In genomic region chr2:181123798-181124217, GRCh38 we compare ENCODE assay signal across 8 cellular contexts.
A peak's percentile ranks its signal among the peaks of the same experiment; 100 is the strongest.
DNase-seq lines count a peak whose midpoint lies in the region; ATAC-seq and TF ChIP-seq lines count a peak whose summit lies in the region.

No MANE protein-coding gene starts in this region.

- H3K9me3 Mint-ChIP-seq in nephron progenitor cell, result no peaks in the 10 kb centered on the region

- no peak overlapping the region for H3K27ac Mint-ChIP-seq in nephron progenitor cell

- H3K9ac ChIP-seq in BLaER1, result no peak overlapping the region

- H3K27me3 ChIP-seq in BLaER1 (no peaks in the 10 kb centered on the region), hepatocyte (no peaks in the 10 kb centered on the region)

- peak overlapping the region; percentile 31; the same call in 1 of the 2 replicates for H3K4me2 ChIP-seq in BLaER1
- H3K4me2 ChIP-seq in hepatocyte, result no peak overlapping the region

- no peaks in the 10 kb centered on the region for H3K79me2 ChIP-seq in hepatocyte

- H3K36me3 ChIP-seq in BLaER1, result no peaks in the 10 kb centered on the region
- no peaks in the 10 kb centered on the region for H3K36me3 ChIP-seq in hepatocyte (replicated peaks; ENCODE audit: insufficient read depth, low read depth)

- H3K4me1 Mint-ChIP-seq in nephron progenitor cell, result no peaks in the 10 kb centered on the region

- DNase-seq in UCSD-AML1 (lab: John Stamatoyannopoulos, UW; ENCODE audit: unreplicated experiment) (peak; percentile 6), glomerular endothelial cell (ENCODE audit: extremely low read depth, low read depth, low spot score) (peak; percentile 22), pons (ENCODE audit: low spot score) (no peak), hepatocyte (ENCODE audit: low spot score) (no peak), nephron progenitor cell (no peak)

- H3K4me1 ChIP-seq in BLaER1 (peaks cover 6% of the 10 kb centered on the region), hepatocyte (ENCODE audit: insufficient read depth) (no peaks in the 10 kb centered on the region)

- H4K20me1 ChIP-seq in BLaER1 (no peaks in the 10 kb centered on the region), hepatocyte (ENCODE audit: insufficient read depth, poor library complexity, severe bottlenecking) (no peaks in the 10 kb centered on the region)

- ATAC-seq in GM19324 (IDR thresholded peaks at IDR 0.05; ENCODE audit: low FRiP score, unreplicated experiment), result peak; percentile 93
- peak; percentile 93 for ATAC-seq in HG03196 (IDR thresholded peaks at IDR 0.05; ENCODE audit: unreplicated experiment)

- H2AFZ ChIP-seq in hepatocyte, result no peak overlapping the region

- H3K4me3 ChIP-seq in BLaER1 (no peak overlapping the region), hepatocyte (no peak overlapping the region)

- no peaks in the 10 kb centered on the region for H3K9me2 ChIP-seq in hepatocyte (replicated peaks; ENCODE audit: insufficient read depth)

- H3K36me3 Mint-ChIP-seq in nephron progenitor cell (ENCODE audit: low read depth), result no peaks in the 10 kb centered on the region

- H3K27me3 Mint-ChIP-seq in nephron progenitor cell (ENCODE audit: low read depth, poor library complexity), result no peaks in the 10 kb centered on the region

- TF ChIP-seq CTCF in hepatocyte (IDR thresholded peaks at IDR 0.05; ENCODE audit: poor library complexity), result no peak
- TF ChIP-seq CTCF in nephron progenitor cell (IDR thresholded peaks at IDR 0.05), result no peak

- H3K27ac ChIP-seq in BLaER1 (no peak overlapping the region), hepatocyte (no peak overlapping the region)

- H3K4me3 Mint-ChIP-seq in nephron progenitor cell, result no peak overlapping the region

- 87% methylated on average over 2 of the region's 2 CpGs for WGBS in hepatocyte (ENCODE audit: low lambda C conversion rate, missing lambda C conversion rate)

- H3K9me3 ChIP-seq in BLaER1 (no peaks in the 10 kb centered on the region), hepatocyte (ENCODE audit: low read depth) (no peaks in the 10 kb centered on the region)

Comparison
In these comparisons a context has a peak if more than half of its experiments do, and no peak if none do; other contexts are left out.
1. DNase-seq: peak in UCSD-AML1 (single experiment) and glomerular endothelial cell (single experiment); none in pons (single experiment), hepatocyte (single experiment) and nephron progenitor cell (single experiment).